Comparison of ENCODE assay signal across 11 cellular contexts in the genomic region with DNA sequence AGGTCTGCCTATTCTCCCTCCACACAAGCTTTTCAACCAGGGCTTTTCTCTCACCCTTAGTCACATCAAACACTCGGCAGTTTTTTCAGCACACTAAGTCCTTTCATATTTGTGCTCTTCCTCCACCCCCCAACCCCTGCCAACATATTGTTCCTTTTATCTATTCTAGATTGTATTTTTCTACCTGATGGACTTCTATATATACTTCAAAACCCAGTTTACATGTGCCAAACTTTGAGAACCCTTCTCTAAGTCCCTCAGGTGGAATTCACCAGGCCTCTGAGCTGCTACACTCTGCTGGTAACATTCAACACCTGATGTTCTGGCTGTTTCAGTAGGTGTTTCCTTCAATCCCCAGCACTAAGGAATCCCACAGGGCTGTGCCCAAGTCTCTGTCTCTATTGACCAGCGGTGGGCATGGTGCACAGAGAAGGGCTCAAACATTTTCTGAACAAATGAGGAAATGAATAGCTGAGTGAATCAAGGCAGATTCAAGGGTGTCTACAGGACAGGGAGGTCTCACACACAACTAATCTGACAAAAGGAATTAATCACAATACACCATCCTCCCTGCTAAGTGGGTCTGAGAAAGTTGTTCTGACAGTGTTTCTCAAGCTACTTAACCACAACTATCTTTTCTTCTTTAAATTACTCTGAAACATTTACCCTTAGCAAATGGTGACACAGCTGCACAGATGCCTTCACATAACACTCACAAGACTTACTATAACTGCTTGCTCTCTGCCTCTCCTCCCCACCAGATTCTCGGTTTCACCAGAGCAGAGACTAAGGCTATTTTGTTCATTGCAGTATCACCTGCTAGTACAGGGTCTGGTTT.
DNase-seq lines count a peak whose midpoint lies in the region; ATAC-seq and TF ChIP-seq lines count a peak whose summit lies in the region.
"Had no signal": no experiment of that assay in that cellular context is flagged by ENCODE, and none has a peak within 500 bp of the region (broad histone marks: within the 10 kb centered on the region; RNA-seq: fewer than 3 reads in every experiment).

No MANE protein-coding gene starts in this region.

- H4K8ac ChIP-seq in neuronal stem cell (ENCODE audit: low read depth, low read length): no peak overlapping the region

- intact Hi-C loops in colonic mucosa (cut with DNase I): no loop called here

- H3K9ac ChIP-seq in colonic mucosa (ENCODE audit: low read depth in 2 of 2, low read length in 2 of 2) (no peak overlapping the region), neuronal stem cell (ENCODE audit: low read depth, low read length, poor library complexity) (no peak overlapping the region)

- H3K4me1 ChIP-seq in colonic mucosa: no peaks in the 10 kb centered on the region
- H3K4me1 ChIP-seq in neuronal stem cell (ENCODE audit: control insufficient read depth in 2 of 2, insufficient read depth in 1 of 2, low read depth in 1 of 2, low read length in 2 of 2): peaks cover 0 to 11% of the 10 kb centered on the region in 2 donors

- no peak overlapping the region for H2AK5ac ChIP-seq in neuronal stem cell (ENCODE audit: low read depth, low read length)

- H3K14ac ChIP-seq in neuronal stem cell (ENCODE audit: low read length): no peak overlapping the region

- TF ChIP-seq CTCF in colonic mucosa (IDR thresholded peaks at IDR 0.05): no peak

- DNase-seq in stimulated activated CD4-positive, alpha-beta T cell treated with anti-CD3 and anti-CD28 coated beads, Interleukin-4, amount 100 ng/mL, for 24 hours: peak; percentile 37
- no peak for DNase-seq in stimulated activated CD4-positive, alpha-beta T cell treated with anti-CD3 and anti-CD28 coated beads, Interleukin-4, amount 100 ng/mL, for 1 hour
- no peak for DNase-seq in ecto neural progenitor cell (ENCODE audit: low spot score)
- DNase-seq in colonic mucosa: no peak
- no peak for DNase-seq in occipital lobe (lab: John Stamatoyannopoulos, UW)
- no peak for DNase-seq in neuronal stem cell (ENCODE audit: low spot score)
- DNase-seq: NCI-H526 treated with DMSO at 0.1 percent for 48 hours; right cardiac atrium; stimulated activated CD8-positive, alpha-beta memory T cell treated with anti-CD3 and anti-CD28 coated beads, Interleukin-4, amount 100 ng/mL, for 48 hours had no signal

- no peak overlapping the region for H3K18ac ChIP-seq in neuronal stem cell (ENCODE audit: low read length)

- H3K4ac ChIP-seq in neuronal stem cell (ENCODE audit: low read length): no peak overlapping the region

- no peak overlapping the region for H3K4me3 ChIP-seq in colonic mucosa
- H3K4me3 ChIP-seq in neuronal stem cell (ENCODE audit: low read length in 2 of 2): no peak overlapping the region

- H2BK12ac ChIP-seq in neuronal stem cell (ENCODE audit: low read length): no peak overlapping the region

- ATAC-seq in GM21576 (IDR thresholded peaks at IDR 0.05; ENCODE audit: unreplicated experiment) (peak; percentile 97), HG03139 (IDR thresholded peaks at IDR 0.05; ENCODE audit: unreplicated experiment) (peak; percentile 83)
- ATAC-seq: right cardiac atrium had no signal

- no peak overlapping the region for H3K23ac ChIP-seq in neuronal stem cell (ENCODE audit: low read depth, low read length, poor library complexity)

- no peaks in the 10 kb centered on the region for H3K27me3 ChIP-seq in colonic mucosa
- no peaks in the 10 kb centered on the region for H3K27me3 ChIP-seq in neuronal stem cell (ENCODE audit: control insufficient read depth in 3 of 3, insufficient read depth in 3 of 3, low read depth in 1 of 3, low read length in 3 of 3)

- H2BK15ac ChIP-seq in neuronal stem cell (ENCODE audit: low read length): no peak overlapping the region

- no peak overlapping the region for H2AFZ ChIP-seq in neuronal stem cell (ENCODE audit: low read length)

- H3K4me2 ChIP-seq in neuronal stem cell (ENCODE audit: insufficient read depth, low read length, poor library complexity, severe bottlenecking): no peak overlapping the region

- no CpG with 5 or more reads among the region's 3 CpGs for WGBS in neuronal stem cell (ENCODE audit: extremely low coverage in 2 of 2, insufficient read length in 2 of 2, insufficient replicate concordance in 1 of 2), 2 donors

- H3K9me3 ChIP-seq in colonic mucosa (no peaks in the 10 kb centered on the region), neuronal stem cell (replicated peaks in 1 of 2; ENCODE audit: control insufficient read depth in 2 of 2, insufficient read depth in 1 of 2, low read depth in 1 of 2, low read length in 2 of 2) (no peaks in the 10 kb centered on the region)

- no peak overlapping the region for H2BK120ac ChIP-seq in neuronal stem cell (ENCODE audit: low read depth, low read length)

- no peak overlapping the region for H2BK5ac ChIP-seq in neuronal stem cell (ENCODE audit: low read length)

- H3K36me3 ChIP-seq in colonic mucosa (no peaks in the 10 kb centered on the region), neuronal stem cell (replicated peaks in 1 of 2; ENCODE audit: control insufficient read depth in 2 of 2, insufficient read depth in 2 of 2, low read length in 2 of 2) (no peaks in the 10 kb centered on the region)

- no peaks in the 10 kb centered on the region for H3K79me1 ChIP-seq in neuronal stem cell (ENCODE audit: low read depth, low read length)

- no peak overlapping the region for H3K27ac ChIP-seq in colonic mucosa
- no peak overlapping the region for H3K27ac ChIP-seq in neuronal stem cell (replicated peaks; ENCODE audit: low read length)

- H4K91ac ChIP-seq in neuronal stem cell (ENCODE audit: low read depth, low read length, poor library complexity): no peak overlapping the region
